Comparison of ENCODE assay signal across 21 cellular contexts in genomic region chr20:62856931-62857619, GRCh38. TPM values are rescaled to one million over a fixed set of nuclear protein-coding genes. Genes with fewer than 3 reads are reported as not detected.
DNase-seq lines count a peak whose midpoint lies in the region; ATAC-seq, FAIRE-seq and TF ChIP-seq lines count a peak whose summit lies in the region.
"Had no signal": no experiment of that assay in that cellular context is flagged by ENCODE, and none has a peak within 500 bp of the region (broad histone marks: within the 10 kb centered on the region; RNA-seq: fewer than 3 reads in every experiment).

No MANE protein-coding gene starts in this region.

- no peak overlapping the region for H2BK5ac ChIP-seq in mesendoderm (ENCODE audit: low read length)

- peaks cover 59% of the 10 kb centered on the region for H3K36me3 ChIP-seq in K562 (ENCODE audit: control insufficient read depth, insufficient read depth, low read length)
- H3K36me3 ChIP-seq in BE2C = peaks cover 50% of the 10 kb centered on the region
- H3K36me3 ChIP-seq in mesendoderm (ENCODE audit: control insufficient read depth, insufficient read depth, low read length) = peaks cover 3% of the 10 kb centered on the region

- POLR2A ChIA-PET in K562 (lab: Yijun Ruan, JAX) = interaction anchor here (0.7 to 0.9 kb wide), 3 partner anchors 10 to 294 kb away, joined by 3 read pairs; no protein-coding TSS in a partner anchor

- peak; percentile 65 for DNase-seq in Caki2 (ENCODE audit: low read depth)
- peak; percentile 22 for DNase-seq in NCI-H2171 (lab: John Stamatoyannopoulos, UW)
- no peak for DNase-seq in K562 (ENCODE audit: extremely low read depth in 1 of 4, low spot score in 3 of 4)
- DNase-seq in BE2C = no peak
- no peak for DNase-seq in mesendoderm
- DNase-seq in putamen (ENCODE audit: low spot score) = no peak
- DNase-seq: activated CD4-positive, alpha-beta T cell treated with anti-CD3 and anti-CD28 coated beads, Interleukin-2, amount 50 U/mL, for 48 hours; dermis blood vessel endothelial cell; DND-41; naive B cell; NCI-H1417 treated with DMSO at 0.1 percent for 48 hours; NCI-H774; OCI-M1 had no signal

- in situ Hi-C loops in Caki2 (cut with HindIII; ENCODE audit: low pct_unique_long_range_greater_than_20kb, low sequenced_read_pairs) (loop anchor here (25.0 kb wide), 1 partner anchor 155 kb away; the partner anchor contains the start of gene BHLHE23), K562 (cut with MboI) (no loop called here)

- peak overlapping the region in 1 of 2 experiments; percentile 67; a peak in 1 of 4 replicates for H3K9ac ChIP-seq in K562 (ENCODE audit: insufficient read depth in 1 of 2, low read depth in 2 of 2, low read length in 2 of 2)
- no peak overlapping the region for H3K9ac ChIP-seq in mesendoderm (ENCODE audit: low read length)

- H3K9me3 ChIP-seq in K562 (replicated peaks; ENCODE audit: control insufficient read depth, insufficient read depth, low read depth, low read length) = no peaks in the 10 kb centered on the region
- no peaks in the 10 kb centered on the region for H3K9me3 ChIP-seq in BE2C
- H3K9me3 ChIP-seq: right atrium auricular region had no signal

- 84% methylated on average over 25 of the region's 25 CpGs for WGBS in K562 (ENCODE audit: insufficient coverage, low coverage, missing lambda C conversion rate)
- WGBS in mesendoderm (ENCODE audit: extremely low coverage, insufficient coverage, low lambda C conversion rate) = no CpG with 5 or more reads among the region's 25 CpGs

- no peak for TF ChIP-seq CTCF in K562 (IDR thresholded peaks at IDR 0.05 in 2 of 3, conservative IDR thresholded peaks at IDR 0.05 in 1 of 3; ENCODE audit: insufficient read depth in 2 of 3, low read depth in 1 of 3, low read length in 3 of 3)
- TF ChIP-seq CTCF in BE2C (IDR thresholded peaks at IDR 0.05; ENCODE audit: low read depth, low read length) = no peak

- H2AK5ac ChIP-seq in mesendoderm (ENCODE audit: low read length) = no peak overlapping the region

- no peak overlapping the region for H3K23ac ChIP-seq in mesendoderm (ENCODE audit: low read length)

- H4K5ac ChIP-seq in mesendoderm (ENCODE audit: low read length) = no peak overlapping the region

- no peak overlapping the region for H4K8ac ChIP-seq in mesendoderm (ENCODE audit: low read depth, low read length)

- ATAC-seq in K562 (no peak), HG02642 (IDR thresholded peaks at IDR 0.05; ENCODE audit: poor library complexity, unreplicated experiment) (no peak)
- ATAC-seq: stimulated activated memory B cell treated with anti-CD40 and anti-IgM and Interleukin-4, amounts not matched to agents 10 μg/mL and 1 μg/mL and 100 μg/mL, for 72 hours had no signal

- no peak for FAIRE-seq in K562 (lab: Jason Lieb, UNC)
- FAIRE-seq: frontal cortex, H54 had no signal

- H3K27ac ChIP-seq in K562 (ENCODE audit: extremely low read depth, low read depth, low read length) = no peak overlapping the region; the same call in 2 of the 3 replicates
- H3K27ac ChIP-seq in layer of hippocampus (ENCODE audit: low read depth, low read length) = peak overlapping the region; percentile 14
- no peak overlapping the region for H3K27ac ChIP-seq in mesendoderm (ENCODE audit: low read depth, low read length)
- H3K27ac ChIP-seq: right atrium auricular region, SJSA1, VCaP had no signal

- no peak overlapping the region for H2AFZ ChIP-seq in K562 (ENCODE audit: low read depth, low read length)

- H3K4me2 ChIP-seq in K562 (ENCODE audit: insufficient read depth, low read length) (no peak overlapping the region), mesendoderm (ENCODE audit: low read length) (no peak overlapping the region)

- H3K56ac ChIP-seq in mesendoderm (ENCODE audit: low read length) = no peak overlapping the region

- intact Hi-C loops in K562 (cut with micrococcal nuclease) = no loop called here

- H3K4me1 ChIP-seq in K562 (replicated peaks in 1 of 2; ENCODE audit: control insufficient read depth in 2 of 2, insufficient read depth in 2 of 2, low read length in 2 of 2) (peaks cover 7 to 28% of the 10 kb centered on the region in 2 experiments; a peak in 4 of 5 replicates), BE2C (peaks cover 11% of the 10 kb centered on the region), mesendoderm (ENCODE audit: control insufficient read depth, low read depth, low read length) (peaks cover 4% of the 10 kb centered on the region)

- no peak for TF ChIP-seq EP300 in K562 (IDR thresholded peaks at IDR 0.05; ENCODE audit: low read length)

- no peaks in the 10 kb centered on the region for H3K9me1 ChIP-seq in K562 (ENCODE audit: control insufficient read depth, insufficient read depth, low read length)

- no TSS peak for BruUV-seq in K562 (replicated peaks; lab: Mats Ljungman, UMichigan)

- H4K20me1 ChIP-seq in K562 (replicated peaks; ENCODE audit: control insufficient read depth, insufficient read depth, low read length) = 0 out of 2 replicates have a peak, but pooled peaks cover 7% of the 10 kb centered on the region

- no peaks in the 10 kb centered on the region for H3K79me1 ChIP-seq in mesendoderm (ENCODE audit: low read length)

- H3K79me2 ChIP-seq in K562 (ENCODE audit: control insufficient read depth, insufficient read depth, low read length) (peaks cover 23% of the 10 kb centered on the region), mesendoderm (ENCODE audit: control insufficient read depth, insufficient read depth, low read length) (no peaks in the 10 kb centered on the region)

- no peak overlapping the region for H3K4me3 ChIP-seq in K562
- H3K4me3 ChIP-seq in BE2C (ENCODE audit: low read depth, low read length) = no peak overlapping the region
- no peak overlapping the region for H3K4me3 ChIP-seq in mesendoderm (ENCODE audit: low read length)
- H3K4me3 ChIP-seq: right atrium auricular region, SJSA1 had no signal

- no peak overlapping the region for H2BK15ac ChIP-seq in mesendoderm (replicated peaks; ENCODE audit: low read depth)

- no peak for TF ChIP-seq RAD21 in K562 (CRISPR knock-in tag; conservative IDR thresholded peaks at IDR 0.05 in 1 of 2, IDR thresholded peaks at IDR 0.05 in 1 of 2)

- TF ChIP-seq POLR2A in K562 (conservative IDR thresholded peaks at IDR 0.05) = no peak

- CTCF ChIA-PET in K562 (lab: Yijun Ruan, JAX; ENCODE audit: low intra/inter-chr PET ratio) = interaction anchor here (0.7 kb wide), 1 partner anchor 14 kb away, joined by 4 read pairs; no protein-coding TSS in a partner anchor

- H2BK120ac ChIP-seq in mesendoderm (ENCODE audit: low read depth, low read length) = no peak overlapping the region

- H3K18ac ChIP-seq in mesendoderm (ENCODE audit: low read length) = no peak overlapping the region

- H3K27me3 ChIP-seq in K562 (ENCODE audit: control insufficient read depth in 2 of 2, insufficient read depth in 2 of 2, low read length in 2 of 2) = no peaks in the 10 kb centered on the region
- no peaks in the 10 kb centered on the region for H3K27me3 ChIP-seq in layer of hippocampus (ENCODE audit: control insufficient read depth, insufficient read depth, low read length)
- H3K27me3 ChIP-seq in BE2C = no peaks in the 10 kb centered on the region
- no peaks in the 10 kb centered on the region for H3K27me3 ChIP-seq in mesendoderm (ENCODE audit: insufficient read depth, low read length, poor library complexity)
- H3K27me3 ChIP-seq: right atrium auricular region, SJSA1 had no signal

- no peak overlapping the region for H3K4ac ChIP-seq in mesendoderm (ENCODE audit: low read depth, low read length)

RNA-seq across cellular contexts. Expression of gene TCFL5, which starts 4.5 kb away (rescaled TPM):
- 30.0 and 31.7 TPM in 2 replicates for total RNA-seq in Caki2 (2014; rRNA removed; shearing (Covaris generic); ENCODE audit: low replicate concordance)
- total RNA-seq in K562 (2011; cell fraction: chromatin; rRNA removed; ENCODE audit: low replicate concordance) = 13.1 and 14.9 TPM in 2 replicates
- total RNA-seq in K562 (2011; cell fraction: nucleolus; rRNA removed) = 7.5 and 9.5 TPM in 2 replicates
- 8.6 and 8.8 TPM in 2 replicates for total RNA-seq in K562 (2011; cell fraction: nucleoplasm; rRNA removed)
- total RNA-seq in K562 (2014; rRNA removed) = 11.1 and 11.2 TPM in 2 replicates
- 7.4 and 7.9 TPM in 2 replicates for total RNA-seq in K562 (2014; rRNA removed; fragmentation: Illumina TruSeq; extraction: Trizol)
- total RNA-seq in K562 (2015; rRNA removed; fragmentation: Illumina TruSeq; extraction: Trizol) = 9.2 and 10.2 TPM in 2 replicates
- 11.1 and 12.6 TPM in 2 replicates for total RNA-seq in K562 (2021)
- 8.5 and 12.2 TPM in 2 replicates for polyA plus RNA-seq in K562 (2011; rRNA removed)
- 4.3 and 4.4 TPM in 2 replicates for polyA plus RNA-seq in K562 (2011; cell fraction: cytosol; rRNA removed)
- 8.0 and 8.3 TPM in 2 replicates for polyA plus RNA-seq in K562 (2011; cell fraction: nucleus; rRNA removed)
- polyA plus RNA-seq in K562 (2012) = 6.7 and 8.1 TPM in 2 replicates
- polyA plus RNA-seq in K562 (2014; fragmentation: Illumina TruSeq; extraction: Trizol) = 5.9 and 7.9 TPM in 2 replicates
- polyA plus RNA-seq in K562 (2014; fragmentation: Nextera tagmentation; extraction: Ambion mirVana) = 1 to 10 TPM in 1 of 2 experiments, under 1 TPM in 1; 1.00 to 1.1 TPM
- polyA plus RNA-seq in K562 (2014; rRNA removed) = 9.1 and 10.5 TPM in 2 replicates
- polyA minus RNA-seq in K562 (2011; rRNA and poly(A)+ RNA removed) = 6.6 and 6.8 TPM in 2 replicates
- 3.8 and 6.5 TPM in 2 replicates for polyA minus RNA-seq in K562 (2011; cell fraction: cytosol; rRNA and poly(A)+ RNA removed)
- polyA minus RNA-seq in K562 (2011; cell fraction: nucleus; rRNA and poly(A)+ RNA removed) = 1.9 and 3.9 TPM in 2 replicates
- 8.8 TPM for polyA plus RNA-seq in BE2C (2012; ENCODE audit: insufficient read depth, insufficient read length, low read depth)
- 5.1 TPM for polyA plus RNA-seq in mesendoderm (2013, experiment 1 of 2)
- 4.8 TPM for polyA plus RNA-seq in mesendoderm (2013, experiment 2 of 2)

RNA-seq across cellular contexts. Expression of gene COL9A3, which starts 40.2 kb away (rescaled TPM):
- not detected in 2 replicates for total RNA-seq in Caki2 (2014; rRNA removed; shearing (Covaris generic); ENCODE audit: low replicate concordance)
- total RNA-seq in K562 (2011; cell fraction: chromatin; rRNA removed; ENCODE audit: low replicate concordance) = 2.5 and 7.3 TPM in 2 replicates
- 4.0 and 4.9 TPM in 2 replicates for total RNA-seq in K562 (2011; cell fraction: nucleolus; rRNA removed)
- total RNA-seq in K562 (2011; cell fraction: nucleoplasm; rRNA removed) = 2.8 and 4.0 TPM in 2 replicates
- total RNA-seq in K562 (2014; rRNA removed) (0.77 and 1.9 TPM in 2 replicates), K562 (2014; rRNA removed; fragmentation: Illumina TruSeq; extraction: Trizol) (0.18 and 0.51 TPM in 2 replicates), K562 (2015; rRNA removed; fragmentation: Illumina TruSeq; extraction: Trizol) (0.98 and 1.4 TPM in 2 replicates), K562 (2021) (1.3 and 1.7 TPM in 2 replicates)
- polyA plus RNA-seq in K562 (2011; rRNA removed) (1.3 and 2.5 TPM in 2 replicates), K562 (2014; fragmentation: Illumina TruSeq; extraction: Trizol) (0.48 and 0.76 TPM in 2 replicates), K562 (2014; fragmentation: Nextera tagmentation; extraction: Ambion mirVana) (under 1 TPM in 1 of 2 experiments, not detected in 1; 0.14 TPM), K562 (2014; rRNA removed) (3.0 and 3.6 TPM in 2 replicates)
- 1.7 and 1.9 TPM in 2 replicates for polyA plus RNA-seq in K562 (2011; cell fraction: cytosol; rRNA removed)
- polyA plus RNA-seq in K562 (2011; cell fraction: nucleus; rRNA removed) = 12.1 and 20.8 TPM in 2 replicates
- 2.0 and 3.0 TPM in 2 replicates for polyA plus RNA-seq in K562 (2012)
- 0.35 and 0.87 TPM in 2 replicates for polyA minus RNA-seq in K562 (2011; rRNA and poly(A)+ RNA removed)
- 1.3 TPM in 1 of 2 replicates, not detected in the other for polyA minus RNA-seq in K562 (2011; cell fraction: cytosol; rRNA and poly(A)+ RNA removed)
- 1.2 and 2.3 TPM in 2 replicates for polyA minus RNA-seq in K562 (2011; cell fraction: nucleus; rRNA and poly(A)+ RNA removed)
- polyA plus RNA-seq in BE2C (2012; ENCODE audit: insufficient read depth, insufficient read length, low read depth) = 5.9 TPM
- 45.6 TPM for polyA plus RNA-seq in mesendoderm (2013, experiment 1 of 2)
- polyA plus RNA-seq in mesendoderm (2013, experiment 2 of 2) = 45.1 TPM
- total RNA-seq: SJSA1 had no signal

RNA-seq across cellular contexts. Expression of gene OGFR, which starts 52.4 kb away (rescaled TPM):
- 66.2 and 86.3 TPM in 2 replicates for total RNA-seq in Caki2 (2014; rRNA removed; shearing (Covaris generic); ENCODE audit: low replicate concordance)
- 16.5 and 43.5 TPM in 2 replicates for total RNA-seq in K562 (2011; cell fraction: chromatin; rRNA removed; ENCODE audit: low replicate concordance)
- total RNA-seq in K562 (2011; cell fraction: nucleolus; rRNA removed) = 33.8 and 38.4 TPM in 2 replicates
- 22.4 and 24.6 TPM in 2 replicates for total RNA-seq in K562 (2011; cell fraction: nucleoplasm; rRNA removed)
- 56.3 and 56.5 TPM in 2 replicates for total RNA-seq in K562 (2014; rRNA removed)
- 8.9 and 10.3 TPM in 2 replicates for total RNA-seq in K562 (2014; rRNA removed; fragmentation: Illumina TruSeq; extraction: Trizol)
- total RNA-seq in K562 (2015; rRNA removed; fragmentation: Illumina TruSeq; extraction: Trizol) = 17.5 and 18.7 TPM in 2 replicates
- total RNA-seq in K562 (2021) = 33.1 and 36.5 TPM in 2 replicates
- 23.3 and 25.4 TPM in 2 replicates for polyA plus RNA-seq in K562 (2011; rRNA removed)
- polyA plus RNA-seq in K562 (2011; cell fraction: cytosol; rRNA removed) = 15.8 and 36.7 TPM in 2 replicates
- polyA plus RNA-seq in K562 (2011; cell fraction: nucleus; rRNA removed) = 32.3 and 48.8 TPM in 2 replicates
- 21.1 and 26.0 TPM in 2 replicates for polyA plus RNA-seq in K562 (2012)
- polyA plus RNA-seq in K562 (2014; fragmentation: Illumina TruSeq; extraction: Trizol) = 16.6 and 22.0 TPM in 2 replicates
- under 1 TPM; 0.39 TPM for polyA plus RNA-seq in K562 (2014; fragmentation: Nextera tagmentation; extraction: Ambion mirVana)
- 34.2 and 36.7 TPM in 2 replicates for polyA plus RNA-seq in K562 (2014; rRNA removed)
- polyA minus RNA-seq in K562 (2011; rRNA and poly(A)+ RNA removed) = 17.7 and 23.1 TPM in 2 replicates
- 19.9 and 22.3 TPM in 2 replicates for polyA minus RNA-seq in K562 (2011; cell fraction: cytosol; rRNA and poly(A)+ RNA removed)
- 8.8 and 9.7 TPM in 2 replicates for polyA minus RNA-seq in K562 (2011; cell fraction: nucleus; rRNA and poly(A)+ RNA removed)
- 138 TPM for polyA plus RNA-seq in BE2C (2012; ENCODE audit: insufficient read depth, insufficient read length, low read depth)
- 11.3 TPM for polyA plus RNA-seq in mesendoderm (2013, experiment 1 of 2)
- 11.4 TPM for polyA plus RNA-seq in mesendoderm (2013, experiment 2 of 2)

Comparison
In these comparisons a context has a peak if more than half of its experiments do, and no peak if none do; other contexts are left out.
1. DNase-seq: peak in Caki2 (single experiment) and NCI-H2171 (single experiment); none in K562 (0 of 4), BE2C (single experiment), mesendoderm (single experiment) and putamen (single experiment).